In genomic region chr11:102314784-102315183, GRCh38 we compare ENCODE assay signal across 13 cellular contexts.
DNase-seq lines count a peak whose midpoint lies in the region; ATAC-seq and TF ChIP-seq lines count a peak whose summit lies in the region.
"Had no signal": no experiment of that assay in that cellular context is flagged by ENCODE, and none has a peak within 500 bp of the region (broad histone marks: within the 10 kb centered on the region; RNA-seq: fewer than 3 reads in every experiment).

No MANE protein-coding gene starts in this region.

- no peak overlapping the region for H2AFZ ChIP-seq in SU-DHL-6 (ENCODE audit: low read depth, low read length, severe bottlenecking)

- H3K27ac ChIP-seq in SU-DHL-6 (ENCODE audit: low read depth, low read length): peak overlapping the region; percentile 94
- H3K27ac ChIP-seq: SK-N-MC had no signal

- no peak overlapping the region for H3K4me3 Mint-ChIP-seq in activated T-cell treated with anti-CD3 and anti-CD28 coated beads, Interleukin-2, amount 50 U/mL, for 24 hours
- peak overlapping the region in 1 of 2 donors; percentile 9 for H3K4me3 Mint-ChIP-seq in effector memory CD8-positive, alpha-beta T cell
- H3K4me3 Mint-ChIP-seq in stimulated activated naive B cell treated with anti-CD40 and anti-IgM and Interleukin-4, amounts not matched to agents 10 μg/mL and 1 μg/mL and 100 μg/mL, for 72 hours: peak overlapping the region; percentile 10 to 34

- H3K36me3 ChIP-seq in SU-DHL-6 (ENCODE audit: low read length): no peaks in the 10 kb centered on the region

- no peaks in the 10 kb centered on the region for H3K27me3 ChIP-seq in SU-DHL-6 (ENCODE audit: low read length)

- no peaks in the 10 kb centered on the region for H4K20me1 ChIP-seq in SU-DHL-6 (ENCODE audit: low read depth, low read length)

- H3K9me3 Mint-ChIP-seq in activated T-cell treated with anti-CD3 and anti-CD28 coated beads, Interleukin-2, amount 50 U/mL, for 24 hours: no peaks in the 10 kb centered on the region
- H3K9me3 Mint-ChIP-seq in effector memory CD8-positive, alpha-beta T cell: no peaks in the 10 kb centered on the region
- no peaks in the 10 kb centered on the region for H3K9me3 Mint-ChIP-seq in stimulated activated naive B cell treated with anti-CD40 and anti-IgM and Interleukin-4, amounts not matched to agents 10 μg/mL and 1 μg/mL and 100 μg/mL, for 72 hours

- H3K9ac ChIP-seq in SU-DHL-6 (ENCODE audit: low read length): no peak overlapping the region; the same call in 1 of the 2 replicates

- H3K9me3 ChIP-seq in SU-DHL-6 (ENCODE audit: insufficient read depth, low read length): no peaks in the 10 kb centered on the region

- H3K4me2 ChIP-seq in SU-DHL-6 (ENCODE audit: low read depth, low read length, poor library complexity, severe bottlenecking): peak overlapping the region; percentile 52

- TF ChIP-seq CTCF in SU-DHL-6 (IDR thresholded peaks at IDR 0.05; ENCODE audit: insufficient read depth, low read length, poor library complexity, severe bottlenecking): no peak

- no peaks in the 10 kb centered on the region for H3K27me3 Mint-ChIP-seq in activated T-cell treated with anti-CD3 and anti-CD28 coated beads, Interleukin-2, amount 50 U/mL, for 24 hours
- H3K27me3 Mint-ChIP-seq in effector memory CD8-positive, alpha-beta T cell: no peaks in the 10 kb centered on the region
- peaks cover 0 to 4% of the 10 kb centered on the region in 2 donors for H3K27me3 Mint-ChIP-seq in stimulated activated naive B cell treated with anti-CD40 and anti-IgM and Interleukin-4, amounts not matched to agents 10 μg/mL and 1 μg/mL and 100 μg/mL, for 72 hours

- H3K9me2 ChIP-seq in SU-DHL-6 (replicated peaks; ENCODE audit: insufficient read depth, low read length): no peaks in the 10 kb centered on the region

- peak overlapping the region; percentile 80 for H3K27ac Mint-ChIP-seq in activated T-cell treated with anti-CD3 and anti-CD28 coated beads, Interleukin-2, amount 50 U/mL, for 24 hours
- peak overlapping the region; percentile 89 to 99 for H3K27ac Mint-ChIP-seq in effector memory CD8-positive, alpha-beta T cell
- peak overlapping the region; percentile 93 for H3K27ac Mint-ChIP-seq in stimulated activated naive B cell treated with anti-CD40 and anti-IgM and Interleukin-4, amounts not matched to agents 10 μg/mL and 1 μg/mL and 100 μg/mL, for 72 hours

- no peak for DNase-seq in activated T-cell treated with anti-CD3 and anti-CD28 coated beads, Interleukin-2, amount 50 U/mL, for 24 hours
- no peak for DNase-seq in activated T-cell treated with anti-CD3 and anti-CD28 coated beads, Interleukin-2, amount 50 U/mL, for 1 hour
- no peak for DNase-seq in effector memory CD8-positive, alpha-beta T cell
- no peak for DNase-seq in stimulated activated naive B cell treated with anti-CD40 and anti-IgM and Interleukin-4, amounts not matched to agents 10 μg/mL and 1 μg/mL and 100 μg/mL, for 72 hours
- no peak for DNase-seq in stimulated activated CD4-positive, alpha-beta T cell treated with anti-CD3 and anti-CD28 coated beads, Interleukin-4, amount 100 ng/mL, for 24 hours
- DNase-seq in LoVo (ENCODE audit: low spot score) (no peak), DMS 273 (lab: John Stamatoyannopoulos, UW; ENCODE audit: unreplicated experiment) (no peak)
- DNase-seq: effector CD8-positive, alpha-beta T cell; NCI-H2227 treated with DMSO at 0.1 percent for 48 hours; right cardiac atrium; stimulated activated naive CD4-positive, alpha-beta T cell treated with Interleukin-2 at 50 U/mL for 16 hours had no signal

- H3K79me2 ChIP-seq in SU-DHL-6 (ENCODE audit: insufficient read depth, low read length): peaks cover 23% of the 10 kb centered on the region

- H3F3A ChIP-seq in SU-DHL-6 (ENCODE audit: insufficient read depth): peaks cover 46% of the 10 kb centered on the region

- peaks cover 26% of the 10 kb centered on the region for H3K36me3 Mint-ChIP-seq in activated T-cell treated with anti-CD3 and anti-CD28 coated beads, Interleukin-2, amount 50 U/mL, for 24 hours (ENCODE audit: low read depth)
- peaks cover 48% of the 10 kb centered on the region for H3K36me3 Mint-ChIP-seq in effector memory CD8-positive, alpha-beta T cell (ENCODE audit: insufficient read depth)
- H3K36me3 Mint-ChIP-seq in stimulated activated naive B cell treated with anti-CD40 and anti-IgM and Interleukin-4, amounts not matched to agents 10 μg/mL and 1 μg/mL and 100 μg/mL, for 72 hours: peaks cover 22 to 25% of the 10 kb centered on the region in 2 donors

- H3K4me1 Mint-ChIP-seq in activated T-cell treated with anti-CD3 and anti-CD28 coated beads, Interleukin-2, amount 50 U/mL, for 24 hours (ENCODE audit: low read depth): peaks cover 61% of the 10 kb centered on the region
- peaks cover 32 to 42% of the 10 kb centered on the region in 2 donors for H3K4me1 Mint-ChIP-seq in effector memory CD8-positive, alpha-beta T cell (ENCODE audit: low read depth in 2 of 2)
- H3K4me1 Mint-ChIP-seq in stimulated activated naive B cell treated with anti-CD40 and anti-IgM and Interleukin-4, amounts not matched to agents 10 μg/mL and 1 μg/mL and 100 μg/mL, for 72 hours: peaks cover 34 to 43% of the 10 kb centered on the region in 2 donors

- no peak for ATAC-seq in effector memory CD8-positive, alpha-beta T cell (replicated peaks)
- no peak for ATAC-seq in stimulated activated naive B cell treated with anti-CD40 and anti-IgM and Interleukin-4, amounts not matched to agents 10 μg/mL and 1 μg/mL and 100 μg/mL, for 72 hours (replicated peaks)
- ATAC-seq: right cardiac atrium had no signal

- no peak overlapping the region for H3K4me3 ChIP-seq in SU-DHL-6 (ENCODE audit: insufficient read depth, low read length, poor library complexity, severe bottlenecking)
- H3K4me3 ChIP-seq: SK-N-MC had no signal
